Comparison of ENCODE assay signal across 1 cellular context in genomic region chr18:47944972-47945843, GRCh38.
A peak's percentile ranks its signal among the peaks of the same experiment; 100 is the strongest.
TF ChIP-seq lines count a peak whose summit lies in the region.

No MANE protein-coding gene starts in this region.

TF ChIP-seq in HEK293, 187 proteins besides CTCF, POLR2A, EP300 and RAD21 (continued from another document):
- TF ChIP-seq ZNF692 (tag by site-specific recombination; IDR thresholded peaks at IDR 0.05) (peak; percentile 52; the same call in 1 of the 2 replicates), YY1 (tag by site-specific recombination; IDR thresholded peaks at IDR 0.05) (no peak), ZNF132 (tag by site-specific recombination; IDR thresholded peaks at IDR 0.05; ENCODE audit: borderline replicate concordance) (no peak), ZFP37 (tag by site-specific recombination; IDR thresholded peaks at IDR 0.05) (0 out of 2 replicates have a peak, but pooled peaks have one; percentile 35), ZNF664 (tag by site-specific recombination; IDR thresholded peaks at IDR 0.05) (no peak), ZXDB (tag by site-specific recombination; IDR thresholded peaks at IDR 0.05) (no peak), PBX3 (CRISPR knock-in tag; IDR thresholded peaks at IDR 0.05) (no peak), ZNF211 (tag by site-specific recombination; IDR thresholded peaks at IDR 0.05; ENCODE audit: low read depth) (no peak), ZNF530 (tag by site-specific recombination; IDR thresholded peaks at IDR 0.05; ENCODE audit: low read depth) (no peak), ZNF391 (tag by site-specific recombination; IDR thresholded peaks at IDR 0.05; ENCODE audit: borderline replicate concordance, low read depth) (no peak), KLF8 (tag by site-specific recombination; IDR thresholded peaks at IDR 0.05) (no peak), BCL6B (tag by site-specific recombination; IDR thresholded peaks at IDR 0.05) (no peak), ZBTB44 (tag by site-specific recombination; IDR thresholded peaks at IDR 0.05) (no peak), ZNF169 (tag by site-specific recombination; IDR thresholded peaks at IDR 0.05) (no peak), ZBTB26 (tag by site-specific recombination; optimal IDR thresholded peaks at IDR 0.05) (no peak), ZNF223 (tag by site-specific recombination; IDR thresholded peaks at IDR 0.05) (no peak), ZBTB7A (tag by site-specific recombination; IDR thresholded peaks at IDR 0.05; ENCODE audit: low read depth) (no peak), ZNF660 (tag by site-specific recombination; IDR thresholded peaks at IDR 0.05) (peak; percentile 41; the same call in 1 of the 2 replicates), HOXA7 (CRISPR knock-in tag; IDR thresholded peaks at IDR 0.05; ENCODE audit: borderline replicate concordance) (no peak), ZNF626 (tag by site-specific recombination; IDR thresholded peaks at IDR 0.05) (no peak), PRDM6 (tag by site-specific recombination; IDR thresholded peaks at IDR 0.05) (peak; percentile 35), ZNF16 (tag by site-specific recombination; IDR thresholded peaks at IDR 0.05; ENCODE audit: low read depth) (no peak), GFI1B (tag by site-specific recombination; IDR thresholded peaks at IDR 0.05) (no peak), ZNF404 (tag by site-specific recombination; IDR thresholded peaks at IDR 0.05) (no peak), ZNF544 (tag by site-specific recombination; IDR thresholded peaks at IDR 0.05) (no peak), ZNF645 (tag by site-specific recombination; IDR thresholded peaks at IDR 0.05) (no peak), ZNF707 (tag by site-specific recombination; IDR thresholded peaks at IDR 0.05) (no peak), HOXC10 (CRISPR knock-in tag; IDR thresholded peaks at IDR 0.05) (no peak), ZNF629 (tag by site-specific recombination; IDR thresholded peaks at IDR 0.05) (peak; percentile 48), KLF16 (tag by site-specific recombination; IDR thresholded peaks at IDR 0.05) (no peak), ZNF311 (tag by site-specific recombination; IDR thresholded peaks at IDR 0.05; ENCODE audit: borderline replicate concordance) (no peak), ZNF513 (tag by site-specific recombination; IDR thresholded peaks at IDR 0.05) (no peak), HOXD13 (CRISPR knock-in tag; IDR thresholded peaks at IDR 0.05; ENCODE audit: borderline replicate concordance) (no peak), ZNF704 (tag by site-specific recombination; IDR thresholded peaks at IDR 0.05) (no peak), ZNF280C (tag by site-specific recombination; IDR thresholded peaks at IDR 0.05) (no peak), ZNF776 (tag by site-specific recombination; IDR thresholded peaks at IDR 0.05; ENCODE audit: borderline replicate concordance) (no peak), GLI4 (tag by site-specific recombination; IDR thresholded peaks at IDR 0.05) (no peak), ZNF792 (tag by site-specific recombination; IDR thresholded peaks at IDR 0.05) (no peak)
